Comparison of ENCODE assay signal across 8 cellular contexts in genomic region chr2:171893824-171894611, GRCh38. TPM values are rescaled to one million over a fixed set of nuclear protein-coding genes. Genes with fewer than 3 reads are reported as not detected.
DNase-seq lines count a peak whose midpoint lies in the region; ATAC-seq, FAIRE-seq and TF ChIP-seq lines count a peak whose summit lies in the region.

SLC25A12 (minus strand) TSS chr2:171894244; CDS start chr2:171894214, 30 bp downstream.

- H3K9ac ChIP-seq in HUES64 (ENCODE audit: low read depth, low read length), result peak within 1 kb of the TSS; percentile 80
- peak within 1 kb of the TSS; percentile 82 to 84 for H3K9ac ChIP-seq in mucosa of rectum (ENCODE audit: low read depth in 1 of 2, low read length in 2 of 2)

- H3K4me3 ChIP-seq in HUES64 (ENCODE audit: low read length) (peak within 1 kb of the TSS; percentile 90), esophagus (ENCODE audit: low read depth in 1 of 2, low read length in 2 of 2) (peak within 1 kb of the TSS; percentile 77 to 79), mucosa of rectum (ENCODE audit: low read length in 2 of 2) (peak within 1 kb of the TSS; percentile 94 to 99)

- H3K4me1 ChIP-seq in HUES64 (ENCODE audit: insufficient read depth, low read length), result peaks cover 7% of the 10 kb centered on the region; the same call in 1 of the 2 replicates
- peaks cover 0 to 2% of the 10 kb centered on the region in 2 donors for H3K4me1 ChIP-seq in esophagus (ENCODE audit: control insufficient read depth in 2 of 2, insufficient read depth in 2 of 2, low read length in 1 of 2)
- H3K4me1 ChIP-seq in mucosa of rectum (ENCODE audit: control insufficient read depth in 2 of 2, insufficient read depth in 2 of 2, low read length in 2 of 2), result peaks cover 9 to 10% of the 10 kb centered on the region in 2 donors

- TF ChIP-seq CTCF in D721Med (IDR thresholded peaks at IDR 0.05; ENCODE audit: insufficient read depth, missing control alignments), result no peak

- H3K9me3 ChIP-seq in HUES64 (ENCODE audit: insufficient read depth, low read depth, low read length) (peaks cover 7% of the 10 kb centered on the region), esophagus (ENCODE audit: control insufficient read depth in 2 of 2, insufficient read depth in 1 of 2, low read depth in 1 of 2, low read length in 1 of 2) (no peaks in the 10 kb centered on the region), mucosa of rectum (ENCODE audit: control insufficient read depth in 2 of 2, low read length in 2 of 2) (no peaks in the 10 kb centered on the region)

- peak; percentile 62 for DNase-seq in D721Med (ENCODE audit: insufficient read length, low spot score)
- peak; percentile 71 for DNase-seq in activated T-cell treated with anti-CD3 and anti-CD28 coated beads, Interleukin-2, amount 50 U/mL, for 1 hour
- DNase-seq in stimulated activated CD8-positive, alpha-beta memory T cell treated with anti-CD3 and anti-CD28 coated beads, Interleukin-4, amount 100 ng/mL, for 4 hours (ENCODE audit: low read depth in 2 of 2, low spot score in 1 of 2), result peak; percentile 38 to 44

- FAIRE-seq in D721Med (lab: Jason Lieb, UNC), result no peak

- WGBS in HUES64, result under 1% methylated on average over 63 of the region's 63 CpGs
- 0% methylated on average over 41 to 63 of the region's 63 CpGs for WGBS in esophagus, 2 donors

- peak within 1 kb of the TSS; percentile 61; the same call in 1 of the 2 replicates for H3K27ac ChIP-seq in HUES64 (ENCODE audit: low read depth, low read length)
- H3K27ac ChIP-seq in esophagus (ENCODE audit: low read depth in 2 of 2, low read length in 1 of 2), result peak within 1 kb of the TSS; percentile 82 to 90
- H3K27ac ChIP-seq in mucosa of rectum (ENCODE audit: low read depth in 2 of 2, low read length in 2 of 2), result peak within 1 kb of the TSS; percentile 70 to 73

- H3K27me3 ChIP-seq in HUES64 (ENCODE audit: insufficient read depth, low read length) (no peaks in the 10 kb centered on the region), esophagus (ENCODE audit: control insufficient read depth in 1 of 2, insufficient read depth in 2 of 2, low read length in 2 of 2) (no peaks in the 10 kb centered on the region), mucosa of rectum (ENCODE audit: control insufficient read depth in 2 of 2, insufficient read depth in 2 of 2, low read length in 2 of 2) (no peaks in the 10 kb centered on the region)

- peak; percentile 93 for ATAC-seq in GM21447 (IDR thresholded peaks at IDR 0.05; ENCODE audit: unreplicated experiment)

- H3K36me3 ChIP-seq in HUES64 (ENCODE audit: insufficient read depth, low read length) (no peaks in the 10 kb centered on the region), esophagus (ENCODE audit: control insufficient read depth in 2 of 2, insufficient read depth in 2 of 2, low read length in 1 of 2) (no peaks in the 10 kb centered on the region), mucosa of rectum (ENCODE audit: control insufficient read depth in 2 of 2, insufficient read depth in 2 of 2, low read length in 2 of 2) (peaks cover 0 to 4% of the 10 kb centered on the region in 2 donors)

TF ChIP-seq in PFSK-1, 5 proteins besides CTCF, POLR2A, EP300 and RAD21:
- TF ChIP-seq FOXP2 (optimal IDR thresholded peaks at IDR 0.05; ENCODE audit: borderline replicate concordance, extremely low read depth, extremely low read length, insufficient read depth) (peak; percentile 25), POLR2AphosphoS5 (IDR thresholded peaks at IDR 0.05; ENCODE audit: low read depth, low read length) (peak; percentile 84; the same call in 1 of the 2 replicates), REST (IDR thresholded peaks at IDR 0.05; ENCODE audit: insufficient read depth in 1 of 2, low read depth in 2 of 2, low read length in 2 of 2) (no peak), SIN3A (IDR thresholded peaks at IDR 0.05; ENCODE audit: borderline replicate concordance, insufficient read depth, low read length) (no peak), TAF1 (IDR thresholded peaks at IDR 0.05; ENCODE audit: borderline replicate concordance, insufficient read depth, low read length) (0 out of 2 replicates have a peak, but pooled peaks have one; percentile 37)

RNA-seq across cellular contexts. Expression of gene SLC25A12, which starts in this region (rescaled TPM):
- polyA plus RNA-seq in HUES64 (2013, experiment 1 of 2), result 7.4 TPM
- 7.2 TPM for polyA plus RNA-seq in HUES64 (2013, experiment 2 of 2)
- 9.7 TPM for polyA plus RNA-seq in PFSK-1 (2012; ENCODE audit: insufficient read length, low read depth)
- polyA plus RNA-seq in esophagus, result 10 to 100 TPM in 1 of 2 donors, 1 to 10 TPM in 1; 8.9 to 12.8 TPM

Comparison
In these comparisons a context has a peak if more than half of its experiments do, and no peak if none do; other contexts are left out.
1. Peak in every context shown above with its lines: DNase-seq, ATAC-seq, H3K4me3 ChIP-seq and H3K27ac ChIP-seq.